4 cellular contexts compared by ENCODE assay signal in the genomic region with DNA sequence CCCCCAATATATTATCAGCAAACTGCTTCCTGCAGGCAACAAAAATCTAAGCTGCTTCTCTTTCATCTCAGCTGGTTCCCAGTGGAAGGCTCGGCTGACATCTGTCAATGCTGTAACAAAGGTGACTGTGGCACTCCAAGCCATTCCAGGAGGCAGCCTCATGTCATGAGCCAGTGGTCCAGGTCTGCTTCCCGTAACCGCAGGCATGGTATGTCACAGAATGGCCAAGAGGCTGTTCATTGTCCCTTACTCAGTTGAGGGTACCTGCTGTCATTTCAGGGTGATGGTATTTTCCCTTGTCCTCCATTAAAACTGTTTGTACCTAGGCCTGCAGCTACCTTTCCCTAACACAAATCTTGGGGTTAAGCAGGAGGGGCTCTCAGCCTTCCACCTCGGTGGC. TPM values are rescaled to one million over a fixed set of nuclear protein-coding genes. Genes with fewer than 3 reads are reported as not detected.
"Had no signal": no experiment of that assay in that cellular context is flagged by ENCODE, and none has a peak within 500 bp of the region (broad histone marks: within the 10 kb centered on the region; RNA-seq: fewer than 3 reads in every experiment).

No MANE protein-coding gene starts in this region.

RNA-seq across cellular contexts. Expression of gene ZP3, which starts 15.7 kb away (rescaled TPM):
- total RNA-seq: hepatocyte, left ventricle myocardium superior, skeletal muscle tissue had no signal
- polyA plus RNA-seq: hepatocyte, neural cell had no signal
